ENCODE assay signal across 8 cellular contexts in the genomic region with DNA sequence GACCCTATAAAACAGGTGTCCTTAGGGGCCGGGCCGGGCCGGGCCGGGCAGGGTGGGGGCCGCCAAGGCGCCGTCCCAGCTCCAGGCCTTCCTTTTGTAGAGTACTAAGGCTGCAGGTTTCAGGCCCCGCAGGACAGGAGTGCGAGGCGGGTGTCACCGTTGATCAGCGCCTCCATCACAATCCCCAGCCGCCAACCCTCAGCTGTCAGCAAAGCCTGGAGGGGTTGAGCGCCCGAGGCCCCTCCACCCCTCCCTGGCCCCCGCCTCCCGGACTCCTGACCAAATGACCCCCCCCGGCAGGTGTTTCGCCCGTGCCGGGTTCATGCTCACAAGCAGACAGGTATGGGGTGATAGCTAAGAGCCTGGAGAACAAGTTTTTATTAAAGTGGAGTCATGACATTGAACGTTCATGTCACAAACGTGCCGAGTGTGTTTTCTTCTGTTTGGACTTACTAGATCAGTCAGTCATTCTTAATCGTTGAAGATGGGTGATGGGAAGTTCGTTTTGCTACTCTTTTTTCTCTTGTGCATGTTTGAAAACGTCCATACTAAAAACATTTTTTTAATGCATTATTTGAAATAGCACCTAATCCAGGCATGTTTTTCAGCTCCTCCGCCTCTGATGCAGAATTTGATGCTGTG. TPM values are rescaled to one million over a fixed set of nuclear protein-coding genes. Genes with fewer than 3 reads are reported as not detected.
DNase-seq lines count a peak whose midpoint lies in the region; ATAC-seq, FAIRE-seq and TF ChIP-seq lines count a peak whose summit lies in the region.

No MANE protein-coding gene starts in this region.

- H3K27me3 Mint-ChIP-seq in MCF 10A (ENCODE audit: insufficient read depth, unreplicated experiment): no peaks in the 10 kb centered on the region

- no peak for FAIRE-seq in RCC 7860 (lab: Jason Lieb, UNC)

- intact Hi-C loops in MCF 10A (cut with micrococcal nuclease): loop anchor here (2.0 to 5.0 kb wide), 4 partner anchors 31 to 172 kb away; a partner anchor contains a TSS

- H3K4me1 Mint-ChIP-seq in MCF 10A (ENCODE audit: insufficient read depth, unreplicated experiment): peaks cover 9% of the 10 kb centered on the region

- peaks cover 64% of the 10 kb centered on the region for H3K36me3 Mint-ChIP-seq in MCF 10A (ENCODE audit: insufficient read depth, unreplicated experiment)

- H3K9me3 ChIP-seq in stomach smooth muscle (ENCODE audit: control insufficient read depth in 2 of 2, low read length in 2 of 2): no peaks in the 10 kb centered on the region

- H3K9ac ChIP-seq in stomach smooth muscle (ENCODE audit: low read length in 2 of 2): peak overlapping the region; percentile 85 to 86

- POLR2A ChIA-PET in MCF 10A (lab: Yijun Ruan, JAX): interaction anchor here (0.6 to 3.9 kb wide), 26 partner anchors 8 to 314 kb away, joined by 3 to 49 read pairs (median 5); a partner anchor contains a TSS

- H3K27ac Mint-ChIP-seq in MCF 10A (ENCODE audit: low read depth, unreplicated experiment): peak overlapping the region; percentile 97

- H3K4me3 Mint-ChIP-seq in MCF 10A (ENCODE audit: unreplicated experiment): peak overlapping the region; percentile 82

- ATAC-seq in GM21619 (IDR thresholded peaks at IDR 0.05; ENCODE audit: unreplicated experiment) (peak; percentile 17), HG03469 (IDR thresholded peaks at IDR 0.05; ENCODE audit: unreplicated experiment) (no peak)

- CTCF ChIA-PET in MCF 10A (lab: Yijun Ruan, JAX): interaction anchor here (0.5 to 1.7 kb wide), 8 partner anchors 10 to 217 kb away, joined by 3 to 4 read pairs (median 3); a partner anchor contains a TSS

- peak overlapping the region; percentile 75 to 82 for H3K4me3 ChIP-seq in stomach smooth muscle (ENCODE audit: low read length in 2 of 2)

- H3K4me1 ChIP-seq in stomach smooth muscle (ENCODE audit: control insufficient read depth, insufficient read depth, low read length): peaks cover 9% of the 10 kb centered on the region

- H3K36me3 ChIP-seq in stomach smooth muscle (ENCODE audit: control insufficient read depth in 2 of 2, insufficient read depth in 2 of 2, low read length in 2 of 2): peaks cover 19 to 20% of the 10 kb centered on the region in 2 donors

- H3K27me3 ChIP-seq in layer of hippocampus (ENCODE audit: control insufficient read depth, insufficient read depth, low read length): no peaks in the 10 kb centered on the region
- no peaks in the 10 kb centered on the region for H3K27me3 ChIP-seq in stomach smooth muscle (ENCODE audit: control insufficient read depth in 1 of 2, insufficient read depth in 2 of 2, low read length in 2 of 2)

- peak; percentile 18 for DNase-seq in DMS53 treated with DMSO at 0.1 percent for 48 hours (lab: John Stamatoyannopoulos, UW; ENCODE audit: unreplicated experiment)
- peak; percentile 62 for DNase-seq in NCI-H146 (lab: John Stamatoyannopoulos, UW)
- DNase-seq in MCF 10A (ENCODE audit: unreplicated experiment): no peak
- no peak for DNase-seq in RCC 7860 (ENCODE audit: low spot score)

- H3K9me3 Mint-ChIP-seq in MCF 10A (ENCODE audit: unreplicated experiment): no peaks in the 10 kb centered on the region

- no TSS peak for BruUV-seq in MCF 10A (replicated peaks; lab: Mats Ljungman, UMichigan)

- no peak for TF ChIP-seq CTCF in MCF 10A (IDR thresholded peaks at IDR 0.05; ENCODE audit: unreplicated experiment)

- H3K27ac ChIP-seq in layer of hippocampus (ENCODE audit: low read depth, low read length): peak overlapping the region; percentile 94
- peak overlapping the region; percentile 77 for H3K27ac ChIP-seq in stomach smooth muscle (ENCODE audit: low read length)

RNA-seq across cellular contexts. Expression of a gene that starts 0.5 kb away (rescaled TPM):
- total RNA-seq in MCF 10A (2022): 94.4 and 114 TPM in 2 replicates

RNA-seq across cellular contexts. Expression of a gene that starts 38.9 kb away (rescaled TPM):
- total RNA-seq in MCF 10A (2022): 3.9 and 6.1 TPM in 2 replicates

RNA-seq across cellular contexts. Expression of a gene that starts 59.5 kb away (rescaled TPM):
- 55.9 and 62.0 TPM in 2 replicates for total RNA-seq in MCF 10A (2022)

RNA-seq across cellular contexts. Expression of a gene that starts 59.8 kb away (rescaled TPM):
- total RNA-seq in MCF 10A (2022): 100 and 107 TPM in 2 replicates

Comparison
In these comparisons a context has a peak if more than half of its experiments do, and no peak if none do; other contexts are left out.
1. DNase-seq: peak in DMS53 treated with DMSO at 0.1 percent for 48 hours (single experiment) and NCI-H146 (single experiment); none in MCF 10A (single experiment) and RCC 7860 (single experiment).